Comparison of ENCODE assay signal across 1 cellular context in genomic region chr5:43484049-43484849, GRCh38.
TF ChIP-seq lines count a peak whose summit lies in the region.

No MANE protein-coding gene starts in this region.

TF ChIP-seq in K562, 482 proteins besides CTCF, POLR2A, EP300 and RAD21 (continued from another document and continues in another):
- TF ChIP-seq THAP12 (CRISPR knock-in tag; IDR thresholded peaks at IDR 0.05) = no peak
- TF ChIP-seq ETV1 (tag; conservative IDR thresholded peaks at IDR 0.05; ENCODE audit: low read depth) = peak; percentile 86
- TF ChIP-seq, protein P1, sequence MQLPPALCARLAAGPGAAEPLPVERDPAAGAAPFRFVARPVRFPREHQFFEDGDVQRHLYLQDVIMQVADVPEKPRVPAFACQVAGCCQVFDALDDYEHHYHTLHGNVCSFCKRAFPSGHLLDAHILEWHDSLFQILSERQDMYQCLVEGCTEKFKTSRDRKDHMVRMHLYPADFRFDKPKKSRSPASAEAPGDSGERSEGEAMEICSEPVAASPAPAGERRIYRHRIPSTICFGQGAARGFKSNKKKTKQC (CRISPR knock-in tag; IDR thresholded peaks at IDR 0.05) = peak; percentile 47; the same call in 1 of the 2 replicates
- no peak for TF ChIP-seq ARID2 (IDR thresholded peaks at IDR 0.05)
- TF ChIP-seq ZNF780A (CRISPR knock-in tag; IDR thresholded peaks at IDR 0.05) = no peak
- peak; percentile 53; the same call in 1 of the 2 replicates for TF ChIP-seq PHF8 (IDR thresholded peaks at IDR 0.05; ENCODE audit: borderline replicate concordance, low read length)
- no peak for TF ChIP-seq CAMTA2 (CRISPR knock-in tag; conservative IDR thresholded peaks at IDR 0.05)
- TF ChIP-seq CEBPG (CRISPR knock-in tag; IDR thresholded peaks at IDR 0.05) = no peak
- no peak for TF ChIP-seq CEBPG (tag; conservative IDR thresholded peaks at IDR 0.05 in 1 of 2, IDR thresholded peaks at IDR 0.05 in 1 of 2)
- TF ChIP-seq ZNF408 (CRISPR knock-in tag; IDR thresholded peaks at IDR 0.05; ENCODE audit: low read depth) = no peak
- TF ChIP-seq, protein P2, sequence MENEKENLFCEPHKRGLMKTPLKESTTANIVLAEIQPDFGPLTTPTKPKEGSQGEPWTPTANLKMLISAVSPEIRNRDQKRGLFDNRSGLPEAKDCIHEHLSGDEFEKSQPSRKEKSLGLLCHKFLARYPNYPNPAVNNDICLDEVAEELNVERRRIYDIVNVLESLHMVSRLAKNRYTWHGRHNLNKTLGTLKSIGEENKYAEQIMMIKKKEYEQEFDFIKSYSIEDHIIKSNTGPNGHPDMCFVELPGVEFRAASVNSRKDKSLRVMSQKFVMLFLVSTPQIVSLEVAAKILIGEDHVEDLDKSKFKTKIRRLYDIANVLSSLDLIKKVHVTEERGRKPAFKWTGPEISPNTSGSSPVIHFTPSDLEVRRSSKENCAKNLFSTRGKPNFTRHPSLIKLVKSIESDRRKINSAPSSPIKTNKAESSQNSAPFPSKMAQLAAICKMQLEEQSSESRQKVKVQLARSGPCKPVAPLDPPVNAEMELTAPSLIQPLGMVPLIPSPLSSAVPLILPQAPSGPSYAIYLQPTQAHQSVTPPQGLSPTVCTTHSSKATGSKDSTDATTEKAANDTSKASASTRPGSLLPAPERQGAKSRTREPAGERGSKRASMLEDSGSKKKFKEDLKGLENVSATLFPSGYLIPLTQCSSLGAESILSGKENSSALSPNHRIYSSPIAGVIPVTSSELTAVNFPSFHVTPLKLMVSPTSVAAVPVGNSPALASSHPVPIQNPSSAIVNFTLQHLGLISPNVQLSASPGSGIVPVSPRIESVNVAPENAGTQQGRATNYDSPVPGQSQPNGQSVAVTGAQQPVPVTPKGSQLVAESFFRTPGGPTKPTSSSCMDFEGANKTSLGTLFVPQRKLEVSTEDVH (IDR thresholded peaks at IDR 0.05; ENCODE audit: low read depth, partially characterized antibody) = peak; percentile 38
- TF ChIP-seq SMAD4 (CRISPR knock-in tag; conservative IDR thresholded peaks at IDR 0.05) = peak; percentile 45; the same call in 1 of the 2 replicates
- TF ChIP-seq, protein P3, sequence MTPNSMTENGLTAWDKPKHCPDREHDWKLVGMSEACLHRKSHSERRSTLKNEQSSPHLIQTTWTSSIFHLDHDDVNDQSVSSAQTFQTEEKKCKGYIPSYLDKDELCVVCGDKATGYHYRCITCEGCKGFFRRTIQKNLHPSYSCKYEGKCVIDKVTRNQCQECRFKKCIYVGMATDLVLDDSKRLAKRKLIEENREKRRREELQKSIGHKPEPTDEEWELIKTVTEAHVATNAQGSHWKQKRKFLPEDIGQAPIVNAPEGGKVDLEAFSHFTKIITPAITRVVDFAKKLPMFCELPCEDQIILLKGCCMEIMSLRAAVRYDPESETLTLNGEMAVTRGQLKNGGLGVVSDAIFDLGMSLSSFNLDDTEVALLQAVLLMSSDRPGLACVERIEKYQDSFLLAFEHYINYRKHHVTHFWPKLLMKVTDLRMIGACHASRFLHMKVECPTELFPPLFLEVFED (CRISPR knock-in tag; conservative IDR thresholded peaks at IDR 0.05) = no peak
- TF ChIP-seq HMG20A (CRISPR knock-in tag; conservative IDR thresholded peaks at IDR 0.05) = no peak
- TF ChIP-seq STAT5B (CRISPR knock-in tag; IDR thresholded peaks at IDR 0.05) = no peak
- TF ChIP-seq TFAP4 (CRISPR knock-in tag; IDR thresholded peaks at IDR 0.05; ENCODE audit: borderline replicate concordance) = peak; percentile 56; the same call in 1 of the 2 replicates
- no peak for TF ChIP-seq ZNF239 (CRISPR knock-in tag; IDR thresholded peaks at IDR 0.05)
- no peak for TF ChIP-seq ZNF707 (CRISPR knock-in tag; conservative IDR thresholded peaks at IDR 0.05)
- no peak; the same call in 1 of the 2 replicates for TF ChIP-seq ESRRA (IDR thresholded peaks at IDR 0.05; ENCODE audit: borderline replicate concordance, low read depth)
- no peak for TF ChIP-seq ARHGAP35 (IDR thresholded peaks at IDR 0.05; ENCODE audit: partially characterized antibody)
- no peak for TF ChIP-seq MECOM (CRISPR knock-in tag; IDR thresholded peaks at IDR 0.05)
- TF ChIP-seq HMG20B (CRISPR knock-in tag; IDR thresholded peaks at IDR 0.05) = peak; percentile 73; the same call in 1 of the 2 replicates
- TF ChIP-seq SNIP1 (IDR thresholded peaks at IDR 0.05; ENCODE audit: low read depth) = no peak
- no peak for TF ChIP-seq ZNF384 (IDR thresholded peaks at IDR 0.05; ENCODE audit: low read depth, low read length)
- TF ChIP-seq RB1 (IDR thresholded peaks at IDR 0.05; ENCODE audit: low read depth) = peak; percentile 35
- no peak for TF ChIP-seq ZFP91 (CRISPR knock-in tag; IDR thresholded peaks at IDR 0.05)
- TF ChIP-seq SMAD3 (CRISPR knock-in tag; conservative IDR thresholded peaks at IDR 0.05) = no peak
- TF ChIP-seq, protein P4, sequence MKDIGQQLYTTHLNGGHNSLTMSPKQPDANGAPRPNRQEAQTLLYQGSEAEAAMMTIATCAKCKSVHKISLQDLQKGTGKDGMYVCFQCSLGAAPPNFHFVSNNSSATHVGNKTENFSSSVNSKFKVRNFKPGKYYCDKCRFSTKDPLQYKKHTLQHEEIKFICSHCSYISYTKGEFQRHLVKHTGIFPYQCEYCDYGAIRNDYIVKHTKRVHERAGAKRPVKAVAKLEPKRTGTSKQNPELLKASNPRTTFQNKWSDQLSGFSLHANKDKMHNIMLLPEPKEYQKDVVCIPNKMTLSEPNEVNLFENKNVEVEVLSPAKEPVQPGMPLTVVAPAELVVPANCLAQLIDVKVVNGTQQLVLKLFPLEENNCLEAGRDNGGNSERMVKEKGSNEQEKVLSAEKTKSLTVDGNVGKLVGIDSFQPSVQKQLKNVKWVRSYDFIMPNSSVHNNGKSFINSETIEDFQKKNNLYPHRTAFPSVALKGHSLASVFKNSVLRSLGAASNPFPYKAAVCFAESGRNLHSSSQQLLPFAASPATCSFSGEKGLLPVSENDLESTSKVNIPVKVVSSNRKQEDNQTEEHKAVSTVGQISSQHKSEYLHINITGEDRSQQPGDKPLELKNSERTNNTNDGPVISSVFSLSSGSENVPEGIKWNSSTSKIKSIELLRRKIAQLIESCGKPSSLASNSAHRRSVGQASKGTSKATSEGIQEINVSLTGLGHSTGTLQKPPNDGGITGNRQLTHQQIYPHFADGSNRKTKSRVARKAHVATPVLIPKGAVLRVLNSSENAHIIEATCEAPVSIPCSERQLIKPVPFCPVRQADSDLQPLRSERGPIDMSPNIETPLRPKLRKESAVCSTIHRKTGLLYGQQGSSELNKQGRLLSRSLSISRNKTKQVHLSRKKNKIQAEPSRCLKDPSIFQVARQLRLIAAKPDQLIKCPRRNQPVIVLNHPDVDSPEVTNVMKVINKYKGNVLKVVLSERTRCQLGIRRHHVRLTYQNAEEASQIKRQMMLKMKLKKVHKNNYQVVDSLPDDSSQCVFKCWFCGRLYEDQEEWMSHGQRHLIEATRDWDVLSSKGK (CRISPR knock-in tag; IDR thresholded peaks at IDR 0.05) = no peak
- TF ChIP-seq ZFX (CRISPR knock-in tag; IDR thresholded peaks at IDR 0.05) = peak; percentile 98
- TF ChIP-seq, protein P5, sequence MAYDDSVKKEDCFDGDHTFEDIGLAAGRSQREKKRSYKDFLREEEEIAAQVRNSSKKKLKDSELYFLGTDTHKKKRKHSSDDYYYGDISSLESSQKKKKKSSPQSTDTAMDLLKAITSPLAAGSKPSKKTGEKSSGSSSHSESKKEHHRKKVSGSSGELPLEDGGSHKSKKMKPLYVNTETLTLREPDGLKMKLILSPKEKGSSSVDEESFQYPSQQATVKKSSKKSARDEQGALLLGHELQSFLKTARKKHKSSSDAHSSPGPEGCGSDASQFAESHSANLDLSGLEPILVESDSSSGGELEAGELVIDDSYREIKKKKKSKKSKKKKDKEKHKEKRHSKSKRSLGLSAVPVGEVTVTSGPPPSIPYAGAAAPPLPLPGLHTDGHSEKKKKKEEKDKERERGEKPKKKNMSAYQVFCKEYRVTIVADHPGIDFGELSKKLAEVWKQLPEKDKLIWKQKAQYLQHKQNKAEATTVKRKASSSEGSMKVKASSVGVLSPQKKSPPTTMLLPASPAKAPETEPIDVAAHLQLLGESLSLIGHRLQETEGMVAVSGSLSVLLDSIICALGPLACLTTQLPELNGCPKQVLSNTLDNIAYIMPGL (CRISPR knock-in tag; IDR thresholded peaks at IDR 0.05) = peak; percentile 69; the same call in 1 of the 2 replicates
- TF ChIP-seq PHF20 (IDR thresholded peaks at IDR 0.05; ENCODE audit: partially characterized antibody) = peak; percentile 83
- TF ChIP-seq MEIS2 (IDR thresholded peaks at IDR 0.05; ENCODE audit: partially characterized antibody) = peak; percentile 92
- no peak for TF ChIP-seq ELF4 (CRISPR knock-in tag; IDR thresholded peaks at IDR 0.05)
- TF ChIP-seq NBN (IDR thresholded peaks at IDR 0.05; ENCODE audit: low read depth) = no peak; the same call in 1 of the 2 replicates
- TF ChIP-seq FOXJ3 (CRISPR knock-in tag; IDR thresholded peaks at IDR 0.05) = no peak
- TF ChIP-seq PRDM10 (IDR thresholded peaks at IDR 0.05; ENCODE audit: partially characterized antibody) = peak; percentile 77
- no peak; the same call in 1 of the 2 replicates for TF ChIP-seq CREM (IDR thresholded peaks at IDR 0.05; ENCODE audit: low read depth)
- no peak for TF ChIP-seq FOXM1 (IDR thresholded peaks at IDR 0.05; ENCODE audit: low read depth)
- no peak for TF ChIP-seq FOXM1 (CRISPR knock-in tag; IDR thresholded peaks at IDR 0.05; ENCODE audit: low read depth)
- TF ChIP-seq, protein P6, sequence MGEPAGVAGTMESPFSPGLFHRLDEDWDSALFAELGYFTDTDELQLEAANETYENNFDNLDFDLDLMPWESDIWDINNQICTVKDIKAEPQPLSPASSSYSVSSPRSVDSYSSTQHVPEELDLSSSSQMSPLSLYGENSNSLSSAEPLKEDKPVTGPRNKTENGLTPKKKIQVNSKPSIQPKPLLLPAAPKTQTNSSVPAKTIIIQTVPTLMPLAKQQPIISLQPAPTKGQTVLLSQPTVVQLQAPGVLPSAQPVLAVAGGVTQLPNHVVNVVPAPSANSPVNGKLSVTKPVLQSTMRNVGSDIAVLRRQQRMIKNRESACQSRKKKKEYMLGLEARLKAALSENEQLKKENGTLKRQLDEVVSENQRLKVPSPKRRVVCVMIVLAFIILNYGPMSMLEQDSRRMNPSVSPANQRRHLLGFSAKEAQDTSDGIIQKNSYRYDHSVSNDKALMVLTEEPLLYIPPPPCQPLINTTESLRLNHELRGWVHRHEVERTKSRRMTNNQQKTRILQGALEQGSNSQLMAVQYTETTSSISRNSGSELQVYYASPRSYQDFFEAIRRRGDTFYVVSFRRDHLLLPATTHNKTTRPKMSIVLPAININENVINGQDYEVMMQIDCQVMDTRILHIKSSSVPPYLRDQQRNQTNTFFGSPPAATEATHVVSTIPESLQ (CRISPR knock-in tag; IDR thresholded peaks at IDR 0.05) = peak; percentile 63; the same call in 1 of the 2 replicates
- 0 out of 2 replicates have a peak, but pooled peaks have one; percentile 3 for TF ChIP-seq HIVEP1 (CRISPR knock-in tag; IDR thresholded peaks at IDR 0.05)
- TF ChIP-seq CHD4 (IDR thresholded peaks at IDR 0.05; ENCODE audit: insufficient read depth, insufficient replicate concordance, low read depth, low read length, poor library complexity, severe bottlenecking) = no peak
